ENCODE assay signal across 1 cellular context in genomic region chr1:33181038-33181861, GRCh38.
TF ChIP-seq lines count a peak whose summit lies in the region.

No MANE protein-coding gene starts in this region.

TF ChIP-seq in HEK293, 187 proteins besides CTCF, POLR2A, EP300 and RAD21 (continued from another document and continues in another):
- TF ChIP-seq SP2 (tag by site-specific recombination; IDR thresholded peaks at IDR 0.05) (peak; percentile 3; the same call in 1 of the 2 replicates), ZNF629 (tag by site-specific recombination; IDR thresholded peaks at IDR 0.05) (no peak), ZNF791 (tag by site-specific recombination; IDR thresholded peaks at IDR 0.05) (no peak), ZFP3 (tag by site-specific recombination; IDR thresholded peaks at IDR 0.05; ENCODE audit: low read depth) (0 out of 2 replicates have a peak, but pooled peaks have one; percentile 13), REST (tag by site-specific recombination; IDR thresholded peaks at IDR 0.05) (no peak), ZNF561 (tag by site-specific recombination; IDR thresholded peaks at IDR 0.05; ENCODE audit: borderline replicate concordance) (peak; percentile 33; the same call in 1 of the 2 replicates), ZSCAN5A (tag by site-specific recombination; IDR thresholded peaks at IDR 0.05) (0 out of 2 replicates have a peak, but pooled peaks have one; percentile 35), ZNF544 (tag by site-specific recombination; IDR thresholded peaks at IDR 0.05) (no peak), ZNF837 (tag by site-specific recombination; IDR thresholded peaks at IDR 0.05) (no peak), ZNF18 (tag by site-specific recombination; IDR thresholded peaks at IDR 0.05) (no peak), ZNF513 (tag by site-specific recombination; IDR thresholded peaks at IDR 0.05) (no peak), SCRT1 (tag by site-specific recombination; IDR thresholded peaks at IDR 0.05; ENCODE audit: borderline replicate concordance) (no peak), PRDM2 (tag by site-specific recombination; IDR thresholded peaks at IDR 0.05; ENCODE audit: borderline replicate concordance) (no peak), ZNF423 (tag by site-specific recombination; IDR thresholded peaks at IDR 0.05) (0 out of 2 replicates have a peak, but pooled peaks have one; percentile 55), ZNF596 (tag by site-specific recombination; IDR thresholded peaks at IDR 0.05) (no peak), ZNF600 (tag by site-specific recombination; IDR thresholded peaks at IDR 0.05) (peak; percentile 68), ZNF37A (tag by site-specific recombination; IDR thresholded peaks at IDR 0.05) (no peak), ZIC2 (tag by site-specific recombination; IDR thresholded peaks at IDR 0.05) (peak; percentile 83), ZNF654 (tag by site-specific recombination; IDR thresholded peaks at IDR 0.05; ENCODE audit: low read depth) (no peak), ZSCAN23 (tag by site-specific recombination; IDR thresholded peaks at IDR 0.05) (no peak), ZBTB7A (tag by site-specific recombination; IDR thresholded peaks at IDR 0.05; ENCODE audit: low read depth) (no peak), ZNF707 (tag by site-specific recombination; IDR thresholded peaks at IDR 0.05) (no peak), AEBP2 (tag by site-specific recombination; IDR thresholded peaks at IDR 0.05; ENCODE audit: borderline replicate concordance) (no peak), RBAK (tag by site-specific recombination; IDR thresholded peaks at IDR 0.05) (no peak), ZNF701 (tag by site-specific recombination; IDR thresholded peaks at IDR 0.05) (no peak), KLF8 (tag by site-specific recombination; IDR thresholded peaks at IDR 0.05) (peak; percentile 12; the same call in 1 of the 2 replicates), ZNF514 (tag by site-specific recombination; IDR thresholded peaks at IDR 0.05) (no peak), ZEB2 (tag by site-specific recombination; IDR thresholded peaks at IDR 0.05) (peak; percentile 51; the same call in 1 of the 2 replicates), ZBTB10 (tag by site-specific recombination; IDR thresholded peaks at IDR 0.05) (peak; percentile 62; the same call in 1 of the 2 replicates), ZNF169 (tag by site-specific recombination; IDR thresholded peaks at IDR 0.05) (no peak), ZNF324 (tag by site-specific recombination; IDR thresholded peaks at IDR 0.05) (no peak), PATZ1 (tag by site-specific recombination; IDR thresholded peaks at IDR 0.05) (peak; percentile 88), ZNF202 (tag by site-specific recombination; IDR thresholded peaks at IDR 0.05; ENCODE audit: borderline replicate concordance) (no peak), ZNF560 (tag by site-specific recombination; IDR thresholded peaks at IDR 0.05; ENCODE audit: borderline replicate concordance) (no peak), ZBTB17 (tag by site-specific recombination; IDR thresholded peaks at IDR 0.05) (peak; percentile 95), MZF1 (tag by site-specific recombination; IDR thresholded peaks at IDR 0.05; ENCODE audit: borderline replicate concordance) (no peak), ZNF19 (tag by site-specific recombination; IDR thresholded peaks at IDR 0.05; ENCODE audit: low read depth) (no peak), ZNF843 (tag by site-specific recombination; IDR thresholded peaks at IDR 0.05) (0 out of 2 replicates have a peak, but pooled peaks have one; percentile 3), ZNF777 (tag by site-specific recombination; IDR thresholded peaks at IDR 0.05; ENCODE audit: borderline replicate concordance) (peak; percentile 91), ZNF155 (tag by site-specific recombination; IDR thresholded peaks at IDR 0.05) (no peak)
